Comparison of ENCODE assay signal across 9 cellular contexts in the genomic region with DNA sequence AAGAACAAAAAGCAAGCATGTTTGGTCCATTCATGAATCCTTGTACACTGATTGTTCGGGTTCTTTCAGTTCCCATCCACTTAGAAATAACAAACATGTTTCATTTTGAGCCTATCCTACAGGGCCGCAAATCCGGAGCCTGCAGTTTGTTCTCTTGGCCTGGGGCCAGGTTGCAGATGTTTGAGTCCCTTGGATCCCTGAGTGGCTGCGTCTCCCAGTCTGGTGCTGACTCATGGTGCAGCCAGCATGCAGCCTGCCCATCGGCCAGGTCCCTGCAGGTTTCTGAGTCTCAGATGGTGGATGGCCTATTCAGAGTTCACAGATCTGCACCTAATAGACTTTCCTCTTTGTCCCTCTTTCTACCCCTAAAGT. TPM values are rescaled to one million over a fixed set of nuclear protein-coding genes. Genes with fewer than 3 reads are reported as not detected.
A peak's percentile ranks its signal among the peaks of the same experiment; 100 is the strongest.
DNase-seq lines count a peak whose midpoint lies in the region; ATAC-seq and TF ChIP-seq lines count a peak whose summit lies in the region.
"Had no signal": no experiment of that assay in that cellular context is flagged by ENCODE, and none has a peak within 500 bp of the region (broad histone marks: within the 10 kb centered on the region; RNA-seq: fewer than 3 reads in every experiment).

No MANE protein-coding gene starts in this region.

- H3K4me3 ChIP-seq in astrocyte of the spinal cord (ENCODE audit: low read depth, low read length) (no peak overlapping the region), lung (no peak overlapping the region)

- DNase-seq in Ammon's horn (ENCODE audit: low spot score) (peak; percentile 63), NCI-H2081 (lab: John Stamatoyannopoulos, UW) (peak; percentile 78 to 91), astrocyte of the spinal cord (ENCODE audit: low read depth, low spot score) (peak; percentile 95), lung (ENCODE audit: low spot score) (peak; percentile 54), ecto neural progenitor cell (ENCODE audit: low spot score) (no peak)

- no peaks in the 10 kb centered on the region for H3K36me3 ChIP-seq in lung (ENCODE audit: control insufficient read depth in 2 of 2, insufficient read depth in 2 of 2, low read length in 2 of 2)
- H3K36me3 ChIP-seq: neutrophil had no signal

- no peaks in the 10 kb centered on the region for H3K27me3 ChIP-seq in lung (ENCODE audit: control insufficient read depth, insufficient read depth)
- H3K27me3 ChIP-seq: neutrophil had no signal

- ATAC-seq in lung (ENCODE audit: insufficient read depth, low FRiP score) (no peak), HG03342 (IDR thresholded peaks at IDR 0.05; ENCODE audit: unreplicated experiment) (no peak), HG03432 (IDR thresholded peaks at IDR 0.05; ENCODE audit: unreplicated experiment) (no peak), HG03175 (IDR thresholded peaks at IDR 0.05; ENCODE audit: unreplicated experiment) (no peak)

- in situ Hi-C loops in astrocyte of the spinal cord (cut with HindIII; ENCODE audit: low sequenced_read_pairs) = no loop called here

- H3K4me1 ChIP-seq in lung (ENCODE audit: control insufficient read depth in 2 of 2, insufficient read depth in 2 of 2, low read length in 2 of 2) = peaks cover 3 to 10% of the 10 kb centered on the region in 2 donors

- TF ChIP-seq CTCF in astrocyte of the spinal cord (IDR thresholded peaks at IDR 0.05; ENCODE audit: low read depth, low read length) (no peak), lung (IDR thresholded peaks at IDR 0.05; ENCODE audit: control extremely low read depth, extremely low read depth) (no peak)

- H3K27ac ChIP-seq in lung (ENCODE audit: low read depth in 1 of 2, low read length in 1 of 2) = no peak overlapping the region
- H3K27ac ChIP-seq: neutrophil had no signal

- 58 to 73% methylated on average over 5 of the region's 5 CpGs for WGBS in lung, 2 donors

- H3K9me3 ChIP-seq in lung (ENCODE audit: control insufficient read depth in 2 of 2, insufficient read depth in 1 of 2, low read length in 1 of 2) = no peaks in the 10 kb centered on the region
- H3K9me3 ChIP-seq: neutrophil had no signal

RNA-seq across cellular contexts. Expression of a gene that starts 1.9 kb away (rescaled TPM):
- total RNA-seq in lung = 100 to 1,000 TPM; 438 to 485 TPM
- 100 to 1,000 TPM; 111 to 218 TPM for polyA plus RNA-seq in lung
